8 cellular contexts compared by ENCODE assay signal in the genomic region with DNA sequence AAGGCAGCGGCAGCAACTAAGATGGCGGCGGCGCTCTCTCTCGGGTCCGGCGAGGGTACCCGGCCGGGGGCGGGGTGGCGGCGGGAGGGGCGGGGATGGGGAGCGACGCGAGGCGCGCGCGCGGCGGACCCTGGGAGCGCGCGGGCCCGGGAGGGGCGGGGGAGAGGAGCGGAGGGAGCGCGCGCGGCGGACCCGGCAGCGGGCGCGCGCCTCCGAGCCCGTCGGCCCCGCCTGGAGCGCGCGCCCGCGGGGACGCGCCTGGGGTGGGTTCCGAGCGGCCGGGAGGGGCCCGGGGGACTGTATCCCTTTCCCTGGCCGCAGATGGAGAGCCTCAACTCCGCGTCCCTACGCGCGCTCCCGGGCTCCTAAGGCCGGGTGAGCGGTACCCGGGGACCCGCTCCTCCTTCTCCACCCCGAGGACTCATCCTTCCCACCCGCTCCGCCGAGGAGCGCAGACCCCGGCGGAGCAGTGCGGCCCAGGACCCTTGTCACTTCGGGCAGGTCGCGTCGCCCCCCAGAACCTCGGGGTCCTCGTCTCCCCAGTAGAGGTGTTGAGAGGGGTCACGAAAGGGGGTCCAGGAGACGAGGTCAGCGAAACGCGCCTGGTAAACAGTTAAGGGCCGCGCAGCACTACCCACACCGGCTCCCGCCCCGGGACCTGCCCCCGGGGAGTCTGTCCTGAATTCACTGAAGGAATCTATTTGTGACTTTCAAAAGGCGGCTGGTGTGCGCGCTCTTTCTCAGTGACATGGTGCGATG. TPM values are rescaled to one million over a fixed set of nuclear protein-coding genes. Genes with fewer than 3 reads are reported as not detected.
DNase-seq lines count a peak whose midpoint lies in the region; ATAC-seq, FAIRE-seq and TF ChIP-seq lines count a peak whose summit lies in the region.

A gene (minus strand): TSS at position 23 of the 759 bp plus-strand sequence. CDS start 232 bp downstream, outside the sequence.

- H2AFZ ChIP-seq in K562 (ENCODE audit: low read depth, low read length), result peak within 1 kb of the TSS; percentile 81

- intact Hi-C loops in K562 (cut with micrococcal nuclease) (no loop called here), sigmoid colon (cut with DNase I) (loop anchor here (5.0 kb wide), 2 partner anchors 43 to 137 kb away; no protein-coding TSS in a partner anchor)

- in situ Hi-C loops in K562 (cut with MboI), result no loop called here

- BruUV-seq in K562 (replicated peaks; lab: Mats Ljungman, UMichigan), result no TSS peak

- H3K79me2 ChIP-seq in K562 (ENCODE audit: control insufficient read depth, insufficient read depth, low read length), result peaks cover 20% of the 10 kb centered on the region

- POLR2A ChIA-PET in K562 (lab: Yijun Ruan, JAX), result no interaction called here

- H3K9me3 ChIP-seq in K562 (replicated peaks; ENCODE audit: control insufficient read depth, insufficient read depth, low read depth, low read length), result no peaks in the 10 kb centered on the region
- no peaks in the 10 kb centered on the region for H3K9me3 ChIP-seq in iPS DF 6.9 (ENCODE audit: control insufficient read depth, insufficient read depth, low read length)
- H3K9me3 ChIP-seq in sigmoid colon, result no peaks in the 10 kb centered on the region

- TF ChIP-seq CTCF in K562 (IDR thresholded peaks at IDR 0.05 in 2 of 3, conservative IDR thresholded peaks at IDR 0.05 in 1 of 3; ENCODE audit: insufficient read depth in 2 of 3, low read depth in 1 of 3, low read length in 3 of 3) (no peak), sigmoid colon (IDR thresholded peaks at IDR 0.05) (no peak)

- TF ChIP-seq POLR2A in K562 (conservative IDR thresholded peaks at IDR 0.05) (no peak), sigmoid colon (IDR thresholded peaks at IDR 0.05) (peak; percentile 25 to 28)

- peaks cover 16 to 28% of the 10 kb centered on the region in 2 experiments for H3K4me1 ChIP-seq in K562 (replicated peaks in 1 of 2; ENCODE audit: control insufficient read depth in 2 of 2, insufficient read depth in 2 of 2, low read length in 2 of 2)
- peaks cover 7% of the 10 kb centered on the region for H3K4me1 ChIP-seq in iPS DF 6.9 (ENCODE audit: control insufficient read depth, insufficient read depth, low read length)
- H3K4me1 ChIP-seq in sigmoid colon, result peaks cover 0 to 42% (median 34%) of the 10 kb centered on the region in 4 donors

- WGBS in K562 (ENCODE audit: insufficient coverage, low coverage, missing lambda C conversion rate), result 4% methylated on average over 61 of the region's 93 CpGs
- no CpG with 5 or more reads among the region's 93 CpGs for WGBS in iPS DF 6.9 (ENCODE audit: insufficient coverage, insufficient read length)
- 1% methylated on average over 93 of the region's 93 CpGs for WGBS in sigmoid colon, 2 donors

- no peaks in the 10 kb centered on the region for H3K9me1 ChIP-seq in K562 (ENCODE audit: control insufficient read depth, insufficient read depth, low read length)

- peak within 1 kb of the TSS; percentile 27; the same call in 1 of the 3 replicates for H3K27ac ChIP-seq in K562 (ENCODE audit: extremely low read depth, low read depth, low read length)
- no peak within 1 kb of the TSS for H3K27ac ChIP-seq in iPS DF 6.9 (ENCODE audit: low read length)
- peak within 1 kb of the TSS; percentile 87 to 97 (median 94) for H3K27ac ChIP-seq in sigmoid colon

- peak within 1 kb of the TSS; percentile 28 to 86; a peak in 3 of 4 replicates for H3K9ac ChIP-seq in K562 (ENCODE audit: insufficient read depth in 1 of 2, low read depth in 2 of 2, low read length in 2 of 2)

- H3K27me3 ChIP-seq in K562 (ENCODE audit: control insufficient read depth in 2 of 2, insufficient read depth in 2 of 2, low read length in 2 of 2) (peaks cover 4 to 26% of the 10 kb centered on the region in 2 experiments; a peak in 4 of 5 replicates), iPS DF 6.9 (ENCODE audit: control insufficient read depth, insufficient read depth, low read length) (peaks cover 6% of the 10 kb centered on the region; the same call in 1 of the 2 replicates), sigmoid colon (no peaks in the 10 kb centered on the region)

- ATAC-seq in HG02588 (IDR thresholded peaks at IDR 0.05; ENCODE audit: unreplicated experiment), result peak; percentile 66
- peak; percentile 71 for ATAC-seq in K562
- no peak for ATAC-seq in GM21367 (IDR thresholded peaks at IDR 0.05; ENCODE audit: unreplicated experiment)

- no peak for TF ChIP-seq RAD21 in K562 (CRISPR knock-in tag; conservative IDR thresholded peaks at IDR 0.05 in 1 of 2, IDR thresholded peaks at IDR 0.05 in 1 of 2)

- TF ChIP-seq EP300 in K562 (IDR thresholded peaks at IDR 0.05; ENCODE audit: low read length) (no peak), sigmoid colon (IDR thresholded peaks at IDR 0.05) (no peak)

- CTCF ChIA-PET in K562 (lab: Yijun Ruan, JAX; ENCODE audit: low intra/inter-chr PET ratio), result no interaction called here

- H3K4me2 ChIP-seq in K562 (ENCODE audit: insufficient read depth, low read length), result peak within 1 kb of the TSS; percentile 90

- no peak for FAIRE-seq in K562 (lab: Jason Lieb, UNC)

- H3K4me3 ChIP-seq in K562, result peak within 1 kb of the TSS; percentile 62
- peak within 1 kb of the TSS; percentile 91 for H3K4me3 ChIP-seq in iPS DF 6.9 (ENCODE audit: low read length)
- H3K4me3 ChIP-seq in sigmoid colon, result peak within 1 kb of the TSS; percentile 77 to 93 (median 84)

- H4K20me1 ChIP-seq in K562 (replicated peaks; ENCODE audit: control insufficient read depth, insufficient read depth, low read length), result peaks cover 4% of the 10 kb centered on the region; the same call in 1 of the 2 replicates

- H3K36me3 ChIP-seq in K562 (ENCODE audit: control insufficient read depth, insufficient read depth, low read length) (no peaks in the 10 kb centered on the region), iPS DF 6.9 (ENCODE audit: control insufficient read depth, insufficient read depth, low read length) (no peaks in the 10 kb centered on the region), sigmoid colon (no peaks in the 10 kb centered on the region)

- DNase-seq in EH (ENCODE audit: low read depth), result peak; percentile 86
- DNase-seq in NCI-H1694 (lab: John Stamatoyannopoulos, UW), result peak; percentile 47
- DNase-seq in UCSD-AML1 (lab: John Stamatoyannopoulos, UW; ENCODE audit: unreplicated experiment), result peak; percentile 83
- DNase-seq in K562 (ENCODE audit: extremely low read depth in 1 of 4, low spot score in 3 of 4), result peak; percentile 92 to 99 (median 98)
- peak; percentile 43 for DNase-seq in iPS DF 6.9 (ENCODE audit: low read depth, low spot score)
- peak; percentile 94 for DNase-seq in sigmoid colon

TF ChIP-seq in K562, 482 proteins besides CTCF, POLR2A, EP300 and RAD21 (continues in another document):
- no peak for TF ChIP-seq NEUROD1 (IDR thresholded peaks at IDR 0.05; ENCODE audit: borderline replicate concordance, low read depth, low read length, partially characterized antibody)
- TF ChIP-seq CXXC5 (CRISPR knock-in tag; IDR thresholded peaks at IDR 0.05), result peak; percentile 75
- TF ChIP-seq MAFK (IDR thresholded peaks at IDR 0.05; ENCODE audit: low read length), result no peak
- TF ChIP-seq, protein P1, sequence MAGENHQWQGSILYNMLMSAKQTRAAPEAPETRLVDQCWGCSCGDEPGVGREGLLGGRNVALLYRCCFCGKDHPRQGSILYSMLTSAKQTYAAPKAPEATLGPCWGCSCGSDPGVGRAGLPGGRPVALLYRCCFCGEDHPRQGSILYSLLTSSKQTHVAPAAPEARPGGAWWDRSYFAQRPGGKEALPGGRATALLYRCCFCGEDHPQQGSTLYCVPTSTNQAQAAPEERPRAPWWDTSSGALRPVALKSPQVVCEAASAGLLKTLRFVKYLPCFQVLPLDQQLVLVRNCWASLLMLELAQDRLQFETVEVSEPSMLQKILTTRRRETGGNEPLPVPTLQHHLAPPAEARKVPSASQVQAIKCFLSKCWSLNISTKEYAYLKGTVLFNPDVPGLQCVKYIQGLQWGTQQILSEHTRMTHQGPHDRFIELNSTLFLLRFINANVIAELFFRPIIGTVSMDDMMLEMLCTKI (IDR thresholded peaks at IDR 0.05; ENCODE audit: partially characterized antibody), result no peak
- TF ChIP-seq NRF1 (conservative IDR thresholded peaks at IDR 0.05 in 1 of 2, IDR thresholded peaks at IDR 0.05 in 1 of 2), result peak; percentile 24 to 40; a peak in 2 of 4 replicates

RNA-seq across cellular contexts. Expression of the gene that starts here (rescaled TPM):
- total RNA-seq in K562 (2011; cell fraction: chromatin; rRNA removed; ENCODE audit: low replicate concordance), result 28.6 and 38.8 TPM in 2 replicates
- total RNA-seq in K562 (2011; cell fraction: nucleolus; rRNA removed), result 33.0 and 36.4 TPM in 2 replicates
- 31.8 and 34.3 TPM in 2 replicates for total RNA-seq in K562 (2011; cell fraction: nucleoplasm; rRNA removed)
- total RNA-seq in K562 (2014; rRNA removed), result 13.9 and 19.7 TPM in 2 replicates
- 8.6 and 10.0 TPM in 2 replicates for total RNA-seq in K562 (2014; rRNA removed; fragmentation: Illumina TruSeq; extraction: Trizol)
- total RNA-seq in K562 (2015; rRNA removed; fragmentation: Illumina TruSeq; extraction: Trizol), result 13.3 and 13.5 TPM in 2 replicates
- total RNA-seq in K562 (2021), result 32.5 TPM in 2 replicates
- polyA plus RNA-seq in K562 (2011; rRNA removed), result 3.7 and 6.1 TPM in 2 replicates
- 4.9 and 6.7 TPM in 2 replicates for polyA plus RNA-seq in K562 (2011; cell fraction: cytosol; rRNA removed)
- polyA plus RNA-seq in K562 (2011; cell fraction: nucleus; rRNA removed), result 8.9 and 10.5 TPM in 2 replicates
- 28.2 and 42.9 TPM in 2 replicates for polyA plus RNA-seq in K562 (2012)
- 23.9 and 26.8 TPM in 2 replicates for polyA plus RNA-seq in K562 (2014; fragmentation: Illumina TruSeq; extraction: Trizol)
- polyA plus RNA-seq in K562 (2014; fragmentation: Nextera tagmentation; extraction: Ambion mirVana), result 1 to 10 TPM; 1.1 to 1.6 TPM
- 12.5 and 13.8 TPM in 2 replicates for polyA plus RNA-seq in K562 (2014; rRNA removed)
- polyA minus RNA-seq in K562 (2011; rRNA and poly(A)+ RNA removed), result 5.4 and 5.5 TPM in 2 replicates
- polyA minus RNA-seq in K562 (2011; cell fraction: cytosol; rRNA and poly(A)+ RNA removed), result 11.1 and 17.9 TPM in 2 replicates
- polyA minus RNA-seq in K562 (2011; cell fraction: nucleus; rRNA and poly(A)+ RNA removed), result 2.8 and 4.9 TPM in 2 replicates
- total RNA-seq in sigmoid colon, result 10 to 100 TPM; 33.9 to 71.2 (median 36.4) TPM
- 100 to 1,000 TPM in 1 of 3 donors, 10 to 100 TPM in 2; 21.0 to 105 (median 28.9) TPM for polyA plus RNA-seq in sigmoid colon

Comparison
In these comparisons a context has a peak if more than half of its experiments do, and no peak if none do; other contexts are left out.
1. DNase-seq: peak in every context shown above with its lines; median percentile 98 in K562; 94 in sigmoid colon; 86 in EH; 83 in UCSD-AML1; 47 in NCI-H1694; 43 in iPS DF 6.9.